In the genomic region with DNA sequence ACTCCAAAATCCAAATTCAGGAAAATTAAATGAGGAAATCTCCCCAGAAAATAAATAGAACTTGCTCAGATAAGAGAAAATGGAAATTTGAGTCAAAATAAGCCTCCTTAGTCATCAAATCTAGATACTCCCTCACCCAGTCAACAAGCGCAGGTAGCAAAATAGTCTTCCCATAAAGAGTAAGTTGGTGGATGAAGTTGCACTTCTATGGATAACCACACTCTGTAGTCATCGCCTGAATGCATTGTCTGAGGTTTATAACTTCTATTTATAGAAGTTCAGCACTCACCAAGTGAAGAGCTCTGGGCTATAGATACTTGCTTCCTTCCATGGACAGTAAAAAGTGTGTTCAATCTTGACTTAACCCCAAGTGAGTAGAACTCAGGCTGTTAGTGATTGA, we compare ENCODE assay signal across 21 cellular contexts.
"Had no signal": no experiment of that assay in that cellular context is flagged by ENCODE, and none has a peak within 500 bp of the region (broad histone marks: within the 10 kb centered on the region; RNA-seq: fewer than 3 reads in every experiment).

No MANE protein-coding gene starts in this region.

- H3K9me3 ChIP-seq: tibial artery, vagina had no signal

- H3K36me3 ChIP-seq: left lung, tibial artery, vagina had no signal

- H3K4me1 ChIP-seq: left lung, tibial artery, vagina had no signal

- H3K4me3 ChIP-seq: left lung, tibial artery, vagina had no signal

- H3K36me3 Mint-ChIP-seq: activated naive CD4-positive, alpha-beta T cell treated with anti-CD3 and anti-CD28 coated beads, Interleukin-2, amount 50 U/mL, for 24 hours; natural killer cell treated with Interleukin-12 subunit alpha and Interleukin-12 subunit beta and Interleukin-15 and Interleukin-18, amount 100 ng/mL, for 72 hours; stimulated activated naive B cell treated with anti-CD40 and anti-IgM and Interleukin-4, amounts not matched to agents 10 μg/mL and 1 μg/mL and 100 μg/mL, for 72 hours; T-cell had no signal

- H3K27ac Mint-ChIP-seq: activated CD4-positive, alpha-beta T cell treated with anti-CD3 and anti-CD28 coated beads for 36 hours; activated CD8-positive, alpha-beta T cell treated with anti-CD3 and anti-CD28 coated beads, Interleukin-2, amount 10 ng/mL, durations not matched to agents 7 days and 5 days; activated naive CD4-positive, alpha-beta T cell treated with anti-CD3 and anti-CD28 coated beads, Interleukin-2, amount 50 U/mL, for 24 hours; brain; endodermal cell; natural killer cell treated with Interleukin-12 subunit alpha and Interleukin-12 subunit beta and Interleukin-15 and Interleukin-18, amount 100 ng/mL, for 72 hours; stimulated activated naive B cell treated with anti-CD40 and anti-IgM and Interleukin-4, amounts not matched to agents 10 μg/mL and 1 μg/mL and 100 μg/mL, for 72 hours; T-cell had no signal

- H3K4me1 Mint-ChIP-seq: activated CD4-positive, alpha-beta T cell treated with anti-CD3 and anti-CD28 coated beads for 36 hours; activated naive CD4-positive, alpha-beta T cell treated with anti-CD3 and anti-CD28 coated beads, Interleukin-2, amount 50 U/mL, for 24 hours; brain; endodermal cell; stimulated activated naive B cell treated with anti-CD40 and anti-IgM and Interleukin-4, amounts not matched to agents 10 μg/mL and 1 μg/mL and 100 μg/mL, for 72 hours; T-cell had no signal

- H3K27me3 Mint-ChIP-seq: activated CD4-positive, alpha-beta T cell treated with anti-CD3 and anti-CD28 coated beads for 36 hours; activated naive CD4-positive, alpha-beta T cell treated with anti-CD3 and anti-CD28 coated beads, Interleukin-2, amount 50 U/mL, for 24 hours; brain; natural killer cell treated with Interleukin-12 subunit alpha and Interleukin-12 subunit beta and Interleukin-15 and Interleukin-18, amount 100 ng/mL, for 72 hours; stimulated activated naive B cell treated with anti-CD40 and anti-IgM and Interleukin-4, amounts not matched to agents 10 μg/mL and 1 μg/mL and 100 μg/mL, for 72 hours; T-cell had no signal

- DNase-seq: activated CD4-positive, alpha-beta T cell treated with anti-CD3 and anti-CD28 coated beads for 36 hours; activated CD8-positive, alpha-beta memory T cell treated with anti-CD3 and anti-CD28 coated beads, Interleukin-2, amount 50 U/mL, for 4 hours; activated CD8-positive, alpha-beta T cell treated with anti-CD3 and anti-CD28 coated beads, Interleukin-2, amount 10 ng/mL, durations not matched to agents 7 days and 5 days; activated effector memory CD4-positive, alpha-beta T cell treated with anti-CD3 and anti-CD28 coated beads, Interleukin-2, amount 50 U/mL, for 16 hours; activated T-cell treated with anti-CD3 and anti-CD28 coated beads, Interleukin-2, amount 50 U/mL, for 48 hours; amniotic stem cell; endodermal cell; erythroblast; hippocampal formation; kidney; left lung; stimulated activated CD4-positive, alpha-beta T cell treated with anti-CD3 and anti-CD28 coated beads, Interleukin-2, amount 100 ng/mL, for 48 hours; stimulated activated naive B cell treated with anti-CD40 and anti-IgM and Interleukin-4, amounts not matched to agents 10 μg/mL and 1 μg/mL and 100 μg/mL, for 72 hours; T-cell; T1000; tibial artery had no signal

- H3K9me3 Mint-ChIP-seq: endodermal cell; stimulated activated naive B cell treated with anti-CD40 and anti-IgM and Interleukin-4, amounts not matched to agents 10 μg/mL and 1 μg/mL and 100 μg/mL, for 72 hours had no signal

- H3K27me3 ChIP-seq: left lung, tibial artery, vagina had no signal

- H3K27ac ChIP-seq: left lung, tibial artery, vagina, VCaP had no signal

- ATAC-seq: activated CD4-positive, alpha-beta T cell treated with anti-CD3 and anti-CD28 coated beads for 36 hours; activated CD8-positive, alpha-beta T cell treated with anti-CD3 and anti-CD28 coated beads, Interleukin-2, amount 10 ng/mL, durations not matched to agents 7 days and 5 days; left lung; natural killer cell treated with Interleukin-12 subunit alpha and Interleukin-12 subunit beta and Interleukin-15 and Interleukin-18, amount 100 ng/mL, for 72 hours; stimulated activated naive B cell treated with anti-CD40 and anti-IgM and Interleukin-4, amounts not matched to agents 10 μg/mL and 1 μg/mL and 100 μg/mL, for 72 hours; T-cell had no signal

- H3K4me3 Mint-ChIP-seq: activated CD4-positive, alpha-beta T cell treated with anti-CD3 and anti-CD28 coated beads for 36 hours; activated CD8-positive, alpha-beta T cell treated with anti-CD3 and anti-CD28 coated beads, Interleukin-2, amount 10 ng/mL, durations not matched to agents 7 days and 5 days; activated naive CD4-positive, alpha-beta T cell treated with anti-CD3 and anti-CD28 coated beads, Interleukin-2, amount 50 U/mL, for 24 hours; brain; endodermal cell; natural killer cell treated with Interleukin-12 subunit alpha and Interleukin-12 subunit beta and Interleukin-15 and Interleukin-18, amount 100 ng/mL, for 72 hours; stimulated activated naive B cell treated with anti-CD40 and anti-IgM and Interleukin-4, amounts not matched to agents 10 μg/mL and 1 μg/mL and 100 μg/mL, for 72 hours; T-cell had no signal
